In the genomic region with DNA sequence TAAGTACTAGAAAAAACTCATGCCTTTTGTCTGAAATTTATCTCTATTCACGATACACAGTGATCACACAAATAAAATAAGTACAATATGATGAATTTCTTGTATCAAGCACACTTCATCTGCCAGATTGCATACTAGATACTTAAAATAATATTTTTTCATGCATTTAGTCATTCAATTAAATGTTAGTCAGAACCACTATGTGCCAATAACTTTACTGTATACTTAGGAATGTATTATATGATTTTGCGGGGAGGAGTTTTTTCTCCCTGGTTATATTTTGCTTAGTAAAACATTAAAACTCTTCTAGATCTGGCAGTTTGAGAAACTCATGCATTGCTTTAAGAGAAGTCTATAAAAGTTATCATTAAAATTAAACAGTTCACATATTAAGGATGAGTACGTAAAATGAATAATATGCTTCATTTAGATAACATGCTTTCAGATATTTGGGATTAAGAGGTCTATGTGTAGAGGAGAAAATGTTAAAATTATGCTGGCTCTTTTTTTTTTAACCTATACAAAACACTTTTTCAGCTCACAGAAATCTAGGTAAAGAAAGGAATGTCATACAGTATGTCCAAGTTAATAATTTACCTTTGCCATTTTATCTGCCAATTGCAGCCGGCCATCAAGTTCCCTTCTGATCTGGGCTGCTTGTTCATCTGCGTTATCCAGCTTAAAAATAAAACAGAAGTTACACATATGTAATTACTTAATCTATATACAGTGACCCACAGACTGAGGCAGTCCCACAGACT, we compare ENCODE assay signal across 18 cellular contexts.
"Had no signal": no experiment of that assay in that cellular context is flagged by ENCODE, and none has a peak within 500 bp of the region (broad histone marks: within the 10 kb centered on the region; RNA-seq: fewer than 3 reads in every experiment).

No MANE protein-coding gene starts in this region.

- H3K4me3 ChIP-seq: esophagus muscularis mucosa, mucosa of descending colon, prostate gland, sigmoid colon, testis, upper lobe of right lung had no signal

- H3K27ac ChIP-seq: esophagus muscularis mucosa, prostate gland, sigmoid colon, testis, upper lobe of right lung had no signal

- H3K9me3 ChIP-seq: esophagus muscularis mucosa, mucosa of descending colon, prostate gland, sigmoid colon, testis, upper lobe of right lung had no signal

- ATAC-seq: activated T-cell treated with anti-CD3 and anti-CD28 coated beads, Interleukin-2, amount 50 U/mL, for 72 hours; left cardiac atrium; mucosa of descending colon; naive thymus-derived CD8-positive, alpha-beta T cell; upper lobe of right lung had no signal

- DNase-seq: activated CD4-positive, alpha-beta T cell treated with anti-CD3 and anti-CD28 coated beads for 1 hour; activated CD4-positive, alpha-beta T cell treated with anti-CD3 and anti-CD28 coated beads, Interleukin-2, amount 50 U/mL, for 48 hours; activated gamma-delta T cell treated with Interleukin-2 at 50 U/mL for 16 hours; activated naive CD8-positive, alpha-beta T cell treated with anti-CD3 and anti-CD28 coated beads for 36 hours; activated T-cell treated with anti-CD3 and anti-CD28 coated beads, Interleukin-2, amount 50 U/mL, for 72 hours; aorta; immature natural killer cell; left cardiac atrium; mammary epithelial cell; mucosa of descending colon; naive thymus-derived CD8-positive, alpha-beta T cell; sigmoid colon; stimulated activated CD4-positive, alpha-beta T cell treated with anti-CD3 and anti-CD28 coated beads, Interleukin-4, amount 100 ng/mL, for 24 hours; T-helper 2 cell; testis; upper lobe of right lung had no signal

- H3K4me1 ChIP-seq: esophagus muscularis mucosa, prostate gland, sigmoid colon, testis, upper lobe of right lung had no signal

- H3K36me3 ChIP-seq: esophagus muscularis mucosa, prostate gland, sigmoid colon, upper lobe of right lung had no signal

- H3K27me3 ChIP-seq: esophagus muscularis mucosa, sigmoid colon, testis, upper lobe of right lung had no signal
